ENCODE assay signal across 10 cellular contexts in the genomic region with DNA sequence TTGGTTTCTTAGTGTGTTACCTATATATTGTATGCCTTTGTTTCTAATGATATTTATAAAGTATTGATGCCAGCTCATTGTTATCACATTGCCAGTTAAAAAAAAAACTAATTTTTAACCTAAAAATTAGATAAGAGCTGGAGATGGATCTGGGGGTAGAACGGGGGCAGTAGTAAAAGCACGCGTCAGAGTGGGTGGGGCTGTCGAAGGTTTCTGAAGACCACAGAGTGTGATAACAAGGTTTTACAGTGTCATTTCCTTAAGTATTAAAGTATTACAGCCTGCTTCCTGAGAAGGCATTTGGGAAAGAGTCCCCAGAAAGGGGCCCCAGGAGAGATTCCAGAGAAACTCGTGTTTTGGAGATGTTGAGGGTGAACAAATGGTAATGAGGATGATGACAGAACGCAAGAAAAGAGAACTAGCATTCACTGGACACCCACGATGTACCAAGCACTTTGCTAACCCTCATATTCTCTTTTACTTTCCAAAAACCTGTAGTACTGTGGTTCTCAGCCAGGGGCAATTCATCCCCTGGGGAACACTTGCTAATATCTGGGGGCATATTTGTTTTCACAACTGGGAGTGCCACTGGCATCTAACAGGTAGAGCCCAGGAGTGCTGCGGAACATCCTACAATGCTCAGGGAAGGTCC. TPM values are rescaled to one million over a fixed set of nuclear protein-coding genes. Genes with fewer than 3 reads are reported as not detected.
"Had no signal": no experiment of that assay in that cellular context is flagged by ENCODE, and none has a peak within 500 bp of the region (broad histone marks: within the 10 kb centered on the region; RNA-seq: fewer than 3 reads in every experiment).

No MANE protein-coding gene starts in this region.

RNA-seq across cellular contexts. Expression of a gene that starts 30.4 kb away (rescaled TPM):
- total RNA-seq: endothelial cell of umbilical vein, epithelial cell of proximal tubule, fibroblast of lung, foreskin keratinocyte, lung microvascular endothelial cell, renal cortical epithelial cell had no signal
- polyA plus RNA-seq: endothelial cell of umbilical vein, fibroblast of lung, foreskin keratinocyte, neural cell had no signal

RNA-seq across cellular contexts. Expression of a gene that starts 51.0 kb away (rescaled TPM):
- total RNA-seq: endothelial cell of umbilical vein; epithelial cell of proximal tubule; fibroblast of lung; foreskin keratinocyte; hepatocyte; kidney epithelial cell; lung microvascular endothelial cell; naive thymus-derived CD8-positive, alpha-beta T cell; renal cortical epithelial cell had no signal
- polyA plus RNA-seq: endothelial cell of umbilical vein, fibroblast of lung, foreskin keratinocyte, hepatocyte, neural cell had no signal
